1 cellular context compared by ENCODE assay signal in the genomic region with DNA sequence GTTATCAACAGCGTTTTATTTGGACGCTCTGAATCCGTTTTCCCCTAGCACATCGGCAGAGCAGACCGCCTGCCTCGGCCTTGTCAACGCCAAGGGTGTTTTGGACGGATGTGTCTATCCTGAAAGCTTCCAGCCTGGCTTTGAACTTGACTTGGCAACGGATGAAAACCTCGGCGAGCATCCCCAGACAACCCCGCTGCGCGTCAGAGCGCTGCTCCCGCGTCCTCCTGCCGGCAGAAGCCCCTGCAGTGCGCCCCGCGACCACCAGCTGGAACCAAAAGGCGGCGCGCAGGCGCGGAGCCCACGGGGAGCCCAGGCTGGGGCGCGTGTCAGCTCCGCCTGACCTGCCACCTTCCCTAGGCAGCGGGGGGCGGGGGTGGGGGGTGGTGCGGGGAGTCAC.
TF ChIP-seq lines count a peak whose summit lies in the region.

No MANE protein-coding gene starts in this region.

TF ChIP-seq in GM12878, 131 proteins besides CTCF, POLR2A, EP300 and RAD21 (continued from another document):
- TF ChIP-seq USF1 (IDR thresholded peaks at IDR 0.05; ENCODE audit: borderline replicate concordance, extremely low read length, insufficient read depth, low read depth, low read length) (no peak), WRNIP1 (IDR thresholded peaks at IDR 0.05; ENCODE audit: borderline replicate concordance, low read depth, low read length) (no peak), IRF4 (IDR thresholded peaks at IDR 0.05; ENCODE audit: low read depth, low read length) (no peak), FOXM1 (IDR thresholded peaks at IDR 0.05; ENCODE audit: low read depth, low read length) (no peak), ATF7 (IDR thresholded peaks at IDR 0.05; ENCODE audit: low read depth) (no peak), NR2F1 (conservative IDR thresholded peaks at IDR 0.05) (no peak), E2F4 (IDR thresholded peaks at IDR 0.05; ENCODE audit: low read depth, low read length) (no peak), CREB1 (IDR thresholded peaks at IDR 0.05; ENCODE audit: low read depth) (no peak), TAF1 (IDR thresholded peaks at IDR 0.05; ENCODE audit: borderline replicate concordance, low read depth, low read length) (no peak), ZNF217 (IDR thresholded peaks at IDR 0.05) (no peak), FOXK2 (IDR thresholded peaks at IDR 0.05) (no peak)
- TF ChIP-seq, protein P1, sequence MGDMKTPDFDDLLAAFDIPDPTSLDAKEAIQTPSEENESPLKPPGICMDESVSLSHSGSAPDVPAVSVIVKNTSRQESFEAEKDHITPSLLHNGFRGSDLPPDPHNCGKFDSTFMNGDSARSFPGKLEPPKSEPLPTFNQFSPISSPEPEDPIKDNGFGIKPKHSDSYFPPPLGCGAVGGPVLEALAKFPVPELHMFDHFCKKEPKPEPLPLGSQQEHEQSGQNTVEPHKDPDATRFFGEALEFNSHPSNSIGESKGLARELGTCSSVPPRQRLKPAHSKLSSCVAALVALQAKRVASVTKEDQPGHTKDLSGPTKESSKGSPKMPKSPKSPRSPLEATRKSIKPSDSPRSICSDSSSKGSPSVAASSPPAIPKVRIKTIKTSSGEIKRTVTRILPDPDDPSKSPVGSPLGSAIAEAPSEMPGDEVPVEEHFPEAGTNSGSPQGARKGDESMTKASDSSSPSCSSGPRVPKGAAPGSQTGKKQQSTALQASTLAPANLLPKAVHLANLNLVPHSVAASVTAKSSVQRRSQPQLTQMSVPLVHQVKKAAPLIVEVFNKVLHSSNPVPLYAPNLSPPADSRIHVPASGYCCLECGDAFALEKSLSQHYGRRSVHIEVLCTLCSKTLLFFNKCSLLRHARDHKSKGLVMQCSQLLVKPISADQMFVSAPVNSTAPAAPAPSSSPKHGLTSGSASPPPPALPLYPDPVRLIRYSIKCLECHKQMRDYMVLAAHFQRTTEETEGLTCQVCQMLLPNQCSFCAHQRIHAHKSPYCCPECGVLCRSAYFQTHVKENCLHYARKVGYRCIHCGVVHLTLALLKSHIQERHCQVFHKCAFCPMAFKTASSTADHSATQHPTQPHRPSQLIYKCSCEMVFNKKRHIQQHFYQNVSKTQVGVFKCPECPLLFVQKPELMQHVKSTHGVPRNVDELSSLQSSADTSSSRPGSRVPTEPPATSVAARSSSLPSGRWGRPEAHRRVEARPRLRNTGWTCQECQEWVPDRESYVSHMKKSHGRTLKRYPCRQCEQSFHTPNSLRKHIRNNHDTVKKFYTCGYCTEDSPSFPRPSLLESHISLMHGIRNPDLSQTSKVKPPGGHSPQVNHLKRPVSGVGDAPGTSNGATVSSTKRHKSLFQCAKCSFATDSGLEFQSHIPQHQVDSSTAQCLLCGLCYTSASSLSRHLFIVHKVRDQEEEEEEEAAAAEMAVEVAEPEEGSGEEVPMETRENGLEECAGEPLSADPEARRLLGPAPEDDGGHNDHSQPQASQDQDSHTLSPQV (IDR thresholded peaks at IDR 0.05): no peak
- TF ChIP-seq, protein P2, sequence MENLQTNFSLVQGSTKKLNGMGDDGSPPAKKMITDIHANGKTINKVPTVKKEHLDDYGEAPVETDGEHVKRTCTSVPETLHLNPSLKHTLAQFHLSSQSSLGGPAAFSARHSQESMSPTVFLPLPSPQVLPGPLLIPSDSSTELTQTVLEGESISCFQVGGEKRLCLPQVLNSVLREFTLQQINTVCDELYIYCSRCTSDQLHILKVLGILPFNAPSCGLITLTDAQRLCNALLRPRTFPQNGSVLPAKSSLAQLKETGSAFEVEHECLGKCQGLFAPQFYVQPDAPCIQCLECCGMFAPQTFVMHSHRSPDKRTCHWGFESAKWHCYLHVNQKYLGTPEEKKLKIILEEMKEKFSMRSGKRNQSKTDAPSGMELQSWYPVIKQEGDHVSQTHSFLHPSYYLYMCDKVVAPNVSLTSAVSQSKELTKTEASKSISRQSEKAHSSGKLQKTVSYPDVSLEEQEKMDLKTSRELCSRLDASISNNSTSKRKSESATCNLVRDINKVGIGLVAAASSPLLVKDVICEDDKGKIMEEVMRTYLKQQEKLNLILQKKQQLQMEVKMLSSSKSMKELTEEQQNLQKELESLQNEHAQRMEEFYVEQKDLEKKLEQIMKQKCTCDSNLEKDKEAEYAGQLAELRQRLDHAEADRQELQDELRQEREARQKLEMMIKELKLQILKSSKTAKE (IDR thresholded peaks at IDR 0.05; ENCODE audit: low read depth, poor library complexity, severe bottlenecking): no peak
- TF ChIP-seq, protein P3, sequence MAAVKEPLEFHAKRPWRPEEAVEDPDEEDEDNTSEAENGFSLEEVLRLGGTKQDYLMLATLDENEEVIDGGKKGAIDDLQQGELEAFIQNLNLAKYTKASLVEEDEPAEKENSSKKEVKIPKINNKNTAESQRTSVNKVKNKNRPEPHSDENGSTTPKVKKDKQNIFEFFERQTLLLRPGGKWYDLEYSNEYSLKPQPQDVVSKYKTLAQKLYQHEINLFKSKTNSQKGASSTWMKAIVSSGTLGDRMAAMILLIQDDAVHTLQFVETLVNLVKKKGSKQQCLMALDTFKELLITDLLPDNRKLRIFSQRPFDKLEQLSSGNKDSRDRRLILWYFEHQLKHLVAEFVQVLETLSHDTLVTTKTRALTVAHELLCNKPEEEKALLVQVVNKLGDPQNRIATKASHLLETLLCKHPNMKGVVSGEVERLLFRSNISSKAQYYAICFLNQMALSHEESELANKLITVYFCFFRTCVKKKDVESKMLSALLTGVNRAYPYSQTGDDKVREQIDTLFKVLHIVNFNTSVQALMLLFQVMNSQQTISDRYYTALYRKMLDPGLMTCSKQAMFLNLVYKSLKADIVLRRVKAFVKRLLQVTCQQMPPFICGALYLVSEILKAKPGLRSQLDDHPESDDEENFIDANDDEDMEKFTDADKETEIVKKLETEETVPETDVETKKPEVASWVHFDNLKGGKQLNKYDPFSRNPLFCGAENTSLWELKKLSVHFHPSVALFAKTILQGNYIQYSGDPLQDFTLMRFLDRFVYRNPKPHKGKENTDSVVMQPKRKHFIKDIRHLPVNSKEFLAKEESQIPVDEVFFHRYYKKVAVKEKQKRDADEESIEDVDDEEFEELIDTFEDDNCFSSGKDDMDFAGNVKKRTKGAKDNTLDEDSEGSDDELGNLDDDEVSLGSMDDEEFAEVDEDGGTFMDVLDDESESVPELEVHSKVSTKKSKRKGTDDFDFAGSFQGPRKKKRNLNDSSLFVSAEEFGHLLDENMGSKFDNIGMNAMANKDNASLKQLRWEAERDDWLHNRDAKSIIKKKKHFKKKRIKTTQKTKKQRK (IDR thresholded peaks at IDR 0.05; ENCODE audit: low read depth, low read length): no peak
- TF ChIP-seq, protein P4, sequence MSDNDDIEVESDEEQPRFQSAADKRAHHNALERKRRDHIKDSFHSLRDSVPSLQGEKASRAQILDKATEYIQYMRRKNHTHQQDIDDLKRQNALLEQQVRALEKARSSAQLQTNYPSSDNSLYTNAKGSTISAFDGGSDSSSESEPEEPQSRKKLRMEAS (IDR thresholded peaks at IDR 0.05; ENCODE audit: low read depth, low read length): no peak
